ENCODE assay signal across 25 cellular contexts in the genomic region with DNA sequence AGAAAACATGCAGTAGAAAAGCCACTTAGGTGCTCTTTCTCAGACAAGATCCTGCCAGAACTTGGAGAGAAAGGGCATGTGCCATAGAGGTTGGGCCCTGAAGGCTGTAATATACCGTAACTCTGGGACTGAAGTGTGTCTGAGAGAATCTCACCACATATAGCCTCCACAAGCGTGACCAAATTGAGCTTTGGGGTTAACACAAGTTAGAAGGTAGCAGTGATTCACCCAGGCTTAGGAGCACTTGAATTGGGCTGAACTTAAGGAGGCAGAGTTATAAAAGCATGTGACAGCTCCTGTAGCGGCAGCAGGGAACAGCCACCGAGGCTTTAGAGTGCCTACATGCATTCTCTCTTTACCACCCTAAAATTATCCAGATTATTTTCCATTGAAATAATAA.
"Had no signal": no experiment of that assay in that cellular context is flagged by ENCODE, and none has a peak within 500 bp of the region (broad histone marks: within the 10 kb centered on the region; RNA-seq: fewer than 3 reads in every experiment).

No MANE protein-coding gene starts in this region.

- H3K36me3 ChIP-seq: cardiac muscle cell, colonic mucosa, tibial nerve had no signal

- H3K79me2 ChIP-seq: parathyroid adenoma had no signal

- H3K27me3 Mint-ChIP-seq: activated CD4-positive, alpha-beta T cell treated with anti-CD3 and anti-CD28 coated beads for 36 hours; activated CD8-positive, alpha-beta memory T cell treated with anti-CD3 and anti-CD28 coated beads, Interleukin-2, amount 10 ng/mL, durations not matched to agents 7 days and 5 days; activated naive CD8-positive, alpha-beta T cell; naive thymus-derived CD4-positive, alpha-beta T cell had no signal

- H3K27ac ChIP-seq: body of pancreas, cardiac muscle cell, colonic mucosa, epithelial cell of prostate, parathyroid adenoma, psoas muscle, tibial nerve had no signal

- H3K27me3 ChIP-seq: body of pancreas, cardiac muscle cell, colonic mucosa, tibial nerve had no signal

- H3K4me1 ChIP-seq: body of pancreas, colonic mucosa, parathyroid adenoma, psoas muscle, tibial nerve had no signal

- H2AFZ ChIP-seq: parathyroid adenoma had no signal

- H3K4me3 ChIP-seq: body of pancreas, cardiac muscle cell, colonic mucosa, psoas muscle, smooth muscle cell, tibial nerve had no signal

- H3K4me2 ChIP-seq: smooth muscle cell had no signal

- H3K4me1 Mint-ChIP-seq: activated CD4-positive, alpha-beta T cell treated with anti-CD3 and anti-CD28 coated beads for 36 hours; activated CD8-positive, alpha-beta memory T cell treated with anti-CD3 and anti-CD28 coated beads, Interleukin-2, amount 10 ng/mL, durations not matched to agents 7 days and 5 days; naive thymus-derived CD4-positive, alpha-beta T cell had no signal

- ATAC-seq: activated CD4-positive, alpha-beta T cell treated with anti-CD3 and anti-CD28 coated beads for 36 hours; activated CD8-positive, alpha-beta memory T cell treated with anti-CD3 and anti-CD28 coated beads, Interleukin-2, amount 10 ng/mL, durations not matched to agents 7 days and 5 days; activated CD8-positive, alpha-beta T cell treated with anti-CD3 and anti-CD28 coated beads, Interleukin-2, amount 10 ng/mL, durations not matched to agents 7 days and 5 days; activated T-cell treated with anti-CD3 and anti-CD28 coated beads, Interleukin-2, amount 50 U/mL, for 72 hours; body of pancreas; naive thymus-derived CD4-positive, alpha-beta T cell; psoas muscle had no signal

- DNase-seq: activated CD4-positive, alpha-beta T cell treated with anti-CD3 and anti-CD28 coated beads for 36 hours; activated CD4-positive, CD25-positive, alpha-beta regulatory T cell; activated CD8-positive, alpha-beta memory T cell treated with anti-CD3 and anti-CD28 coated beads, Interleukin-2, amount 10 ng/mL, durations not matched to agents 7 days and 5 days; activated CD8-positive, alpha-beta T cell treated with anti-CD3 and anti-CD28 coated beads, Interleukin-2, amount 10 ng/mL, durations not matched to agents 7 days and 5 days; activated naive CD4-positive, alpha-beta T cell treated with Interleukin-2 at 50 U/mL for 16 hours; activated T-cell treated with anti-CD3 and anti-CD28 coated beads, Interleukin-2, amount 50 U/mL, for 72 hours; anterior cingulate cortex; body of pancreas; cerebellar nuclear complex; colonic mucosa; effector CD8-positive, alpha-beta T cell; head of caudate nucleus; hippocampal formation; midbrain; naive thymus-derived CD4-positive, alpha-beta T cell; nucleus accumbens; psoas muscle; stimulated activated CD4-positive, alpha-beta T cell treated with anti-CD3 and anti-CD28 coated beads, Interleukin-1b, Interleukin-23, amount 100 ng/mL, for 48 hours; stimulated activated naive CD4-positive, alpha-beta T cell had no signal

- H3K4me3 Mint-ChIP-seq: activated CD4-positive, alpha-beta T cell treated with anti-CD3 and anti-CD28 coated beads for 36 hours; activated CD8-positive, alpha-beta memory T cell treated with anti-CD3 and anti-CD28 coated beads, Interleukin-2, amount 10 ng/mL, durations not matched to agents 7 days and 5 days; activated CD8-positive, alpha-beta T cell treated with anti-CD3 and anti-CD28 coated beads, Interleukin-2, amount 10 ng/mL, durations not matched to agents 7 days and 5 days; activated naive CD8-positive, alpha-beta T cell; activated T-cell treated with anti-CD3 and anti-CD28 coated beads, Interleukin-2, amount 50 U/mL, for 72 hours; naive thymus-derived CD4-positive, alpha-beta T cell had no signal

- H3K27ac Mint-ChIP-seq: activated CD4-positive, alpha-beta T cell treated with anti-CD3 and anti-CD28 coated beads for 36 hours; activated CD8-positive, alpha-beta memory T cell treated with anti-CD3 and anti-CD28 coated beads, Interleukin-2, amount 10 ng/mL, durations not matched to agents 7 days and 5 days; activated CD8-positive, alpha-beta T cell treated with anti-CD3 and anti-CD28 coated beads, Interleukin-2, amount 10 ng/mL, durations not matched to agents 7 days and 5 days; activated naive CD8-positive, alpha-beta T cell; activated T-cell treated with anti-CD3 and anti-CD28 coated beads, Interleukin-2, amount 50 U/mL, for 72 hours; naive thymus-derived CD4-positive, alpha-beta T cell had no signal

- H3K36me3 Mint-ChIP-seq: activated CD8-positive, alpha-beta memory T cell treated with anti-CD3 and anti-CD28 coated beads, Interleukin-2, amount 10 ng/mL, durations not matched to agents 7 days and 5 days; activated naive CD8-positive, alpha-beta T cell; naive thymus-derived CD4-positive, alpha-beta T cell had no signal
